Comparison of ENCODE assay signal across 20 cellular contexts in the genomic region with DNA sequence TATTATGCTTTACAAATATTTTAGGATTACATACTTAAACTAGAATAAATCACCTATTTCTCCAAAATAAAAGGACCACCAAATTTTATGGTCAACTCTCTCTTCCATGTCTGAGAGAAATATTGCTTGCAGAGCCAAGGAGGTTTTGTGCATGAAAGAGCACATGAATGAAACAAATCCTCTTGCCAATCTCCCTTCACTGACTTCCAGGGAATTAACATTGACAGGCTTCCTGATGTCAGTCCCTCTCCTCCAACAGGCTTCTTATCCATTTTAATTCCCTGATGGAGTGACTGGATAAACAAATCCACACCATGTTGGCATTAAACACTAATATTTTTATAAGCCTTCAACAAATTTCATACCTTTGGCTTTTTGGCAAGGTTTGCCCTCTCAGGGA. TPM values are rescaled to one million over a fixed set of nuclear protein-coding genes. Genes with fewer than 3 reads are reported as not detected.
DNase-seq lines count a peak whose midpoint lies in the region; ATAC-seq and TF ChIP-seq lines count a peak whose summit lies in the region.
"Had no signal": no experiment of that assay in that cellular context is flagged by ENCODE, and none has a peak within 500 bp of the region (broad histone marks: within the 10 kb centered on the region; RNA-seq: fewer than 3 reads in every experiment).

No MANE protein-coding gene starts in this region.

- H3K36me3 ChIP-seq in WERI-Rb-1 (no peaks in the 10 kb centered on the region), SK-N-SH (replicated peaks in 1 of 2; ENCODE audit: control insufficient read depth in 1 of 2, insufficient read depth in 2 of 2, low read length in 1 of 2) (no peaks in the 10 kb centered on the region)
- H3K36me3 ChIP-seq: BE2C, SJCRH30 had no signal

- H3K36me3 Mint-ChIP-seq in nephron (ENCODE audit: low read depth) (peaks cover 4% of the 10 kb centered on the region), chondrocyte (ENCODE audit: low read depth) (no peaks in the 10 kb centered on the region)

- no peak for ATAC-seq in HG02852 (IDR thresholded peaks at IDR 0.05; ENCODE audit: unreplicated experiment)

- no peak overlapping the region for H2AFZ ChIP-seq in SK-N-SH (ENCODE audit: low read depth)

- no peaks in the 10 kb centered on the region for H3K79me2 ChIP-seq in SK-N-SH (ENCODE audit: insufficient read depth)

- peaks cover 38% of the 10 kb centered on the region for H3K4me1 Mint-ChIP-seq in nephron
- H3K4me1 Mint-ChIP-seq in chondrocyte (ENCODE audit: low read depth), result peaks cover 17% of the 10 kb centered on the region

- POLR2A ChIA-PET in SK-N-SH (lab: Yijun Ruan, JAX), result no interaction called here

- H3K27ac ChIP-seq in WERI-Rb-1, result peak overlapping the region; percentile 61
- H3K27ac ChIP-seq in SK-N-SH (ENCODE audit: low read depth in 2 of 2, low read length in 1 of 2), result no peak overlapping the region
- H3K27ac ChIP-seq: SJCRH30 had no signal

- no peaks in the 10 kb centered on the region for H3F3A ChIP-seq in SK-N-SH (replicated peaks; ENCODE audit: insufficient read depth)

- H3K4me3 ChIP-seq in WERI-Rb-1 (ENCODE audit: low read depth, low read length), result no peak overlapping the region
- no peak overlapping the region for H3K4me3 ChIP-seq in SK-N-SH (ENCODE audit: low read depth in 2 of 2, low read length in 1 of 2)
- H3K4me3 ChIP-seq: SJCRH30 had no signal

- H3K9me2 ChIP-seq in SK-N-SH, result no peaks in the 10 kb centered on the region

- TF ChIP-seq RAD21 in SK-N-SH (IDR thresholded peaks at IDR 0.05; ENCODE audit: low read length), result no peak

- no peaks in the 10 kb centered on the region for H3K27me3 ChIP-seq in WERI-Rb-1 (ENCODE audit: insufficient read depth, low read depth, severe bottlenecking)
- H3K27me3 ChIP-seq in SK-N-SH (ENCODE audit: insufficient read depth), result no peaks in the 10 kb centered on the region
- H3K27me3 ChIP-seq: BE2C, SJCRH30 had no signal

- TF ChIP-seq CTCF in WERI-Rb-1 (IDR thresholded peaks at IDR 0.05; ENCODE audit: low read depth, low read length) (no peak), nephron (IDR thresholded peaks at IDR 0.05; ENCODE audit: unreplicated experiment in 3 of 3) (no peak), SK-N-SH (IDR thresholded peaks at IDR 0.05) (no peak), chondrocyte (IDR thresholded peaks at IDR 0.05) (no peak)

- H3K9me3 ChIP-seq in WERI-Rb-1 (ENCODE audit: severe bottlenecking) (peaks cover 5% of the 10 kb centered on the region), SK-N-SH (no peaks in the 10 kb centered on the region)
- H3K9me3 ChIP-seq: BE2C, SJCRH30 had no signal

- H4K20me1 ChIP-seq in SK-N-SH (ENCODE audit: insufficient read depth), result no peaks in the 10 kb centered on the region

- H3K9ac ChIP-seq in SK-N-SH, result no peak overlapping the region

- H3K9me3 Mint-ChIP-seq in nephron, result peaks cover 8% of the 10 kb centered on the region
- H3K9me3 Mint-ChIP-seq in chondrocyte (ENCODE audit: low read depth), result peaks cover 3% of the 10 kb centered on the region

- H3K4me2 ChIP-seq in SK-N-SH, result no peak overlapping the region

- DNase-seq in D341Med (ENCODE audit: low spot score), result peak; percentile 43
- DNase-seq in NCI-H446 (lab: John Stamatoyannopoulos, UW), result peak; percentile 53 to 80
- peak; percentile 42 for DNase-seq in WERI-Rb-1
- DNase-seq in middle frontal gyrus (ENCODE audit: extremely low spot score, low spot score), result no peak
- DNase-seq in SK-N-SH, result no peak
- no peak for DNase-seq in chondrocyte (ENCODE audit: low spot score)
- DNase-seq: BE2C, DND-41, Karpas-422, MV-4-11, NCI-H1417, NCI-H1694 treated with DMSO at 0.1 percent for 48 hours, NCI-H2081 treated with DMSO at 0.1 percent for 48 hours, NCI-H510A, NCI-H748 treated with DMSO at 0.1 percent for 48 hours, OCI-M1, SJCRH30, SW 1271 had no signal

- TF ChIP-seq EP300 in SK-N-SH (IDR thresholded peaks at IDR 0.05; ENCODE audit: borderline replicate concordance in 1 of 2, low read depth in 1 of 2, low read length in 1 of 2), result no peak

- CTCF ChIA-PET in SK-N-SH (lab: Yijun Ruan, JAX), result no interaction called here

- H3K4me3 Mint-ChIP-seq in nephron (no peak overlapping the region), chondrocyte (ENCODE audit: unreplicated experiment) (no peak overlapping the region)

- H3K27me3 Mint-ChIP-seq in nephron (ENCODE audit: low read depth) (no peaks in the 10 kb centered on the region), chondrocyte (ENCODE audit: low read depth) (peaks cover 1% of the 10 kb centered on the region)

- H3K27ac Mint-ChIP-seq in nephron (peak overlapping the region; percentile 90 to 94 (median 91)), chondrocyte (ENCODE audit: unreplicated experiment) (no peak overlapping the region)

- no peaks in the 10 kb centered on the region; a peak in 1 of 4 replicates for H3K4me1 ChIP-seq in SK-N-SH (ENCODE audit: control insufficient read depth in 1 of 2, insufficient read depth in 2 of 2, low read depth in 1 of 2, low read length in 1 of 2)
- H3K4me1 ChIP-seq: SJCRH30 had no signal

TF ChIP-seq in SK-N-SH, 30 proteins besides CTCF, POLR2A, EP300 and RAD21:
- TF ChIP-seq RCOR1 (IDR thresholded peaks at IDR 0.05; ENCODE audit: low read length), result no peak
- no peak for TF ChIP-seq TCF12 (IDR thresholded peaks at IDR 0.05)
- TF ChIP-seq EZH2phosphoT487 (IDR thresholded peaks at IDR 0.05; ENCODE audit: borderline replicate concordance, low read depth), result no peak
- no peak for TF ChIP-seq MXI1 (IDR thresholded peaks at IDR 0.05; ENCODE audit: low read depth, low read length)
- no peak for TF ChIP-seq ELF1 (IDR thresholded peaks at IDR 0.05)
- no peak for TF ChIP-seq MEF2A (IDR thresholded peaks at IDR 0.05; ENCODE audit: borderline replicate concordance, low read depth)
- no peak for TF ChIP-seq TAF1 (IDR thresholded peaks at IDR 0.05; ENCODE audit: borderline replicate concordance, low read depth, low read length)

RNA-seq across cellular contexts. Expression of a gene that starts 45.3 kb away (rescaled TPM):
- polyA plus RNA-seq in SK-N-SH (2012; rRNA removed), result 0.13 and 0.96 TPM in 2 replicates
- polyA plus RNA-seq in SK-N-SH (2012; cell fraction: cytosol; rRNA removed), result 0.99 and 1.4 TPM in 2 replicates
- 0.12 and 0.31 TPM in 2 replicates for polyA plus RNA-seq in SK-N-SH (2012; cell fraction: nucleus; rRNA removed)
- total RNA-seq in chondrocyte, result 1.6 to 4.1 TPM (median 1.8 TPM) in 3 replicates

Comparison
In these comparisons a context has a peak if more than half of its experiments do, and no peak if none do; other contexts are left out.
1. DNase-seq: peak in D341Med (single experiment), NCI-H446 (2 of 2) and WERI-Rb-1 (single experiment); none in middle frontal gyrus (single experiment), SK-N-SH (single experiment) and chondrocyte (single experiment).